In genomic region chr6:125002090-125002741, GRCh38 we compare ENCODE assay signal across 10 cellular contexts. TPM values are rescaled to one million over a fixed set of nuclear protein-coding genes. Genes with fewer than 3 reads are reported as not detected.
DNase-seq lines count a peak whose midpoint lies in the region; ATAC-seq, FAIRE-seq and TF ChIP-seq lines count a peak whose summit lies in the region.
"Had no signal": no experiment of that assay in that cellular context is flagged by ENCODE, and none has a peak within 500 bp of the region (broad histone marks: within the 10 kb centered on the region; RNA-seq: fewer than 3 reads in every experiment).

No MANE protein-coding gene starts in this region.

- peaks cover 54% of the 10 kb centered on the region for H3K4me1 ChIP-seq in parathyroid adenoma

- no peaks in the 10 kb centered on the region for H3K36me3 ChIP-seq in parathyroid adenoma (ENCODE audit: control insufficient read depth, insufficient read depth, low read length)

- H3K4me2 ChIP-seq in parathyroid adenoma (ENCODE audit: low read length): peak overlapping the region; percentile 66

- peak overlapping the region; percentile 85 for H3K27ac ChIP-seq in parathyroid adenoma

- H3K4me3 ChIP-seq in fibroblast of pulmonary artery (replicated peaks; ENCODE audit: low read depth, low read length): peak overlapping the region; percentile 51
- peak overlapping the region; percentile 36 for H3K4me3 ChIP-seq in parathyroid adenoma (ENCODE audit: low read depth, low read length)

- TF ChIP-seq CTCF in fibroblast of pulmonary artery (IDR thresholded peaks at IDR 0.05; ENCODE audit: low read length, missing control alignments) (no peak), parathyroid adenoma (IDR thresholded peaks at IDR 0.05) (no peak)

- no peaks in the 10 kb centered on the region for H3K9me3 ChIP-seq in parathyroid adenoma (ENCODE audit: control insufficient read depth, low read length)

- H2AFZ ChIP-seq in parathyroid adenoma: no peak overlapping the region

- peaks cover 14% of the 10 kb centered on the region for H3K79me2 ChIP-seq in parathyroid adenoma

- ATAC-seq in HG02623 (IDR thresholded peaks at IDR 0.05; ENCODE audit: unreplicated experiment) (no peak), GM18873 (IDR thresholded peaks at IDR 0.05; ENCODE audit: low FRiP score, unreplicated experiment) (no peak), GM21717 (IDR thresholded peaks at IDR 0.05; ENCODE audit: unreplicated experiment) (no peak)

- DNase-seq in Ammon's horn (ENCODE audit: low spot score): peak; percentile 13
- peak; percentile 27 for DNase-seq in RCC 7860 (ENCODE audit: low spot score)
- peak; percentile 72 for DNase-seq in fibroblast of pulmonary artery (ENCODE audit: low read depth)
- no peak for DNase-seq in occipital lobe (lab: John Stamatoyannopoulos, UW)
- DNase-seq: activated CD4-positive, alpha-beta T cell treated with anti-CD3 and anti-CD28 coated beads for 1 hour; substantia nigra had no signal

- no peak overlapping the region for H3K9ac ChIP-seq in parathyroid adenoma

- no peak for FAIRE-seq in RCC 7860 (lab: Jason Lieb, UNC)

- no peaks in the 10 kb centered on the region for H3K27me3 ChIP-seq in parathyroid adenoma (ENCODE audit: control insufficient read depth, insufficient read depth, low read length)

RNA-seq across cellular contexts. Expression of gene RNF217, which starts 40.0 kb away (rescaled TPM):
- 17.8 TPM for total RNA-seq in occipital lobe
